In genomic region chr19:38304866-38305429, GRCh38 we compare ENCODE assay signal across 1 cellular context.
A peak's percentile ranks its signal among the peaks of the same experiment; 100 is the strongest.
TF ChIP-seq lines count a peak whose summit lies in the region.

No MANE protein-coding gene starts in this region.

TF ChIP-seq in K562, 482 proteins besides CTCF, POLR2A, EP300 and RAD21 (continued from another document and continues in another):
- TF ChIP-seq MGA (IDR thresholded peaks at IDR 0.05), result no peak
- no peak for TF ChIP-seq CBFB (CRISPR knock-in tag; IDR thresholded peaks at IDR 0.05)
- no peak for TF ChIP-seq ZNF586 (CRISPR knock-in tag; conservative IDR thresholded peaks at IDR 0.05)
- no peak for TF ChIP-seq BRD9 (IDR thresholded peaks at IDR 0.05; ENCODE audit: low read depth, partially characterized antibody)
- TF ChIP-seq BRD4 (IDR thresholded peaks at IDR 0.05), result no peak
- no peak; the same call in 1 of the 2 replicates for TF ChIP-seq MAX (CRISPR knock-in tag; IDR thresholded peaks at IDR 0.05)
- no peak for TF ChIP-seq NR2F6 (CRISPR knock-in tag; IDR thresholded peaks at IDR 0.05)
- TF ChIP-seq MAFG (tag; conservative IDR thresholded peaks at IDR 0.05), result no peak
- TF ChIP-seq CHD2 (IDR thresholded peaks at IDR 0.05; ENCODE audit: low read depth, low read length), result no peak; the same call in 1 of the 2 replicates
- TF ChIP-seq, protein P1, sequence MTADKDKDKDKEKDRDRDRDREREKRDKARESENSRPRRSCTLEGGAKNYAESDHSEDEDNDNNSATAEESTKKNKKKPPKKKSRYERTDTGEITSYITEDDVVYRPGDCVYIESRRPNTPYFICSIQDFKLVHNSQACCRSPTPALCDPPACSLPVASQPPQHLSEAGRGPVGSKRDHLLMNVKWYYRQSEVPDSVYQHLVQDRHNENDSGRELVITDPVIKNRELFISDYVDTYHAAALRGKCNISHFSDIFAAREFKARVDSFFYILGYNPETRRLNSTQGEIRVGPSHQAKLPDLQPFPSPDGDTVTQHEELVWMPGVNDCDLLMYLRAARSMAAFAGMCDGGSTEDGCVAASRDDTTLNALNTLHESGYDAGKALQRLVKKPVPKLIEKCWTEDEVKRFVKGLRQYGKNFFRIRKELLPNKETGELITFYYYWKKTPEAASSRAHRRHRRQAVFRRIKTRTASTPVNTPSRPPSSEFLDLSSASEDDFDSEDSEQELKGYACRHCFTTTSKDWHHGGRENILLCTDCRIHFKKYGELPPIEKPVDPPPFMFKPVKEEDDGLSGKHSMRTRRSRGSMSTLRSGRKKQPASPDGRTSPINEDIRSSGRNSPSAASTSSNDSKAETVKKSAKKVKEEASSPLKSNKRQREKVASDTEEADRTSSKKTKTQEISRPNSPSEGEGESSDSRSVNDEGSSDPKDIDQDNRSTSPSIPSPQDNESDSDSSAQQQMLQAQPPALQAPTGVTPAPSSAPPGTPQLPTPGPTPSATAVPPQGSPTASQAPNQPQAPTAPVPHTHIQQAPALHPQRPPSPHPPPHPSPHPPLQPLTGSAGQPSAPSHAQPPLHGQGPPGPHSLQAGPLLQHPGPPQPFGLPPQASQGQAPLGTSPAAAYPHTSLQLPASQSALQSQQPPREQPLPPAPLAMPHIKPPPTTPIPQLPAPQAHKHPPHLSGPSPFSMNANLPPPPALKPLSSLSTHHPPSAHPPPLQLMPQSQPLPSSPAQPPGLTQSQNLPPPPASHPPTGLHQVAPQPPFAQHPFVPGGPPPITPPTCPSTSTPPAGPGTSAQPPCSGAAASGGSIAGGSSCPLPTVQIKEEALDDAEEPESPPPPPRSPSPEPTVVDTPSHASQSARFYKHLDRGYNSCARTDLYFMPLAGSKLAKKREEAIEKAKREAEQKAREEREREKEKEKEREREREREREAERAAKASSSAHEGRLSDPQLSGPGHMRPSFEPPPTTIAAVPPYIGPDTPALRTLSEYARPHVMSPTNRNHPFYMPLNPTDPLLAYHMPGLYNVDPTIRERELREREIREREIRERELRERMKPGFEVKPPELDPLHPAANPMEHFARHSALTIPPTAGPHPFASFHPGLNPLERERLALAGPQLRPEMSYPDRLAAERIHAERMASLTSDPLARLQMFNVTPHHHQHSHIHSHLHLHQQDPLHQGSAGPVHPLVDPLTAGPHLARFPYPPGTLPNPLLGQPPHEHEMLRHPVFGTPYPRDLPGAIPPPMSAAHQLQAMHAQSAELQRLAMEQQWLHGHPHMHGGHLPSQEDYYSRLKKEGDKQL (CRISPR knock-in tag; IDR thresholded peaks at IDR 0.05; ENCODE audit: borderline replicate concordance), result no peak
- no peak for TF ChIP-seq HNRNPL (IDR thresholded peaks at IDR 0.05; ENCODE audit: low read depth, low read length)
- TF ChIP-seq, protein P2, sequence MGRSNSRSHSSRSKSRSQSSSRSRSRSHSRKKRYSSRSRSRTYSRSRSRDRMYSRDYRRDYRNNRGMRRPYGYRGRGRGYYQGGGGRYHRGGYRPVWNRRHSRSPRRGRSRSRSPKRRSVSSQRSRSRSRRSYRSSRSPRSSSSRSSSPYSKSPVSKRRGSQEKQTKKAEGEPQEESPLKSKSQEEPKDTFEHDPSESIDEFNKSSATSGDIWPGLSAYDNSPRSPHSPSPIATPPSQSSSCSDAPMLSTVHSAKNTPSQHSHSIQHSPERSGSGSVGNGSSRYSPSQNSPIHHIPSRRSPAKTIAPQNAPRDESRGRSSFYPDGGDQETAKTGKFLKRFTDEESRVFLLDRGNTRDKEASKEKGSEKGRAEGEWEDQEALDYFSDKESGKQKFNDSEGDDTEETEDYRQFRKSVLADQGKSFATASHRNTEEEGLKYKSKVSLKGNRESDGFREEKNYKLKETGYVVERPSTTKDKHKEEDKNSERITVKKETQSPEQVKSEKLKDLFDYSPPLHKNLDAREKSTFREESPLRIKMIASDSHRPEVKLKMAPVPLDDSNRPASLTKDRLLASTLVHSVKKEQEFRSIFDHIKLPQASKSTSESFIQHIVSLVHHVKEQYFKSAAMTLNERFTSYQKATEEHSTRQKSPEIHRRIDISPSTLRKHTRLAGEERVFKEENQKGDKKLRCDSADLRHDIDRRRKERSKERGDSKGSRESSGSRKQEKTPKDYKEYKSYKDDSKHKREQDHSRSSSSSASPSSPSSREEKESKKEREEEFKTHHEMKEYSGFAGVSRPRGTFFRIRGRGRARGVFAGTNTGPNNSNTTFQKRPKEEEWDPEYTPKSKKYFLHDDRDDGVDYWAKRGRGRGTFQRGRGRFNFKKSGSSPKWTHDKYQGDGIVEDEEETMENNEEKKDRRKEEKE (IDR thresholded peaks at IDR 0.05; ENCODE audit: borderline replicate concordance in 1 of 2, control insufficient read depth in 1 of 2, low read depth in 2 of 2, low read length in 1 of 2), result no peak
- no peak for TF ChIP-seq BRF1 (IDR thresholded peaks at IDR 0.05; ENCODE audit: borderline replicate concordance, extremely low read depth, insufficient read length)
- TF ChIP-seq, protein P3, sequence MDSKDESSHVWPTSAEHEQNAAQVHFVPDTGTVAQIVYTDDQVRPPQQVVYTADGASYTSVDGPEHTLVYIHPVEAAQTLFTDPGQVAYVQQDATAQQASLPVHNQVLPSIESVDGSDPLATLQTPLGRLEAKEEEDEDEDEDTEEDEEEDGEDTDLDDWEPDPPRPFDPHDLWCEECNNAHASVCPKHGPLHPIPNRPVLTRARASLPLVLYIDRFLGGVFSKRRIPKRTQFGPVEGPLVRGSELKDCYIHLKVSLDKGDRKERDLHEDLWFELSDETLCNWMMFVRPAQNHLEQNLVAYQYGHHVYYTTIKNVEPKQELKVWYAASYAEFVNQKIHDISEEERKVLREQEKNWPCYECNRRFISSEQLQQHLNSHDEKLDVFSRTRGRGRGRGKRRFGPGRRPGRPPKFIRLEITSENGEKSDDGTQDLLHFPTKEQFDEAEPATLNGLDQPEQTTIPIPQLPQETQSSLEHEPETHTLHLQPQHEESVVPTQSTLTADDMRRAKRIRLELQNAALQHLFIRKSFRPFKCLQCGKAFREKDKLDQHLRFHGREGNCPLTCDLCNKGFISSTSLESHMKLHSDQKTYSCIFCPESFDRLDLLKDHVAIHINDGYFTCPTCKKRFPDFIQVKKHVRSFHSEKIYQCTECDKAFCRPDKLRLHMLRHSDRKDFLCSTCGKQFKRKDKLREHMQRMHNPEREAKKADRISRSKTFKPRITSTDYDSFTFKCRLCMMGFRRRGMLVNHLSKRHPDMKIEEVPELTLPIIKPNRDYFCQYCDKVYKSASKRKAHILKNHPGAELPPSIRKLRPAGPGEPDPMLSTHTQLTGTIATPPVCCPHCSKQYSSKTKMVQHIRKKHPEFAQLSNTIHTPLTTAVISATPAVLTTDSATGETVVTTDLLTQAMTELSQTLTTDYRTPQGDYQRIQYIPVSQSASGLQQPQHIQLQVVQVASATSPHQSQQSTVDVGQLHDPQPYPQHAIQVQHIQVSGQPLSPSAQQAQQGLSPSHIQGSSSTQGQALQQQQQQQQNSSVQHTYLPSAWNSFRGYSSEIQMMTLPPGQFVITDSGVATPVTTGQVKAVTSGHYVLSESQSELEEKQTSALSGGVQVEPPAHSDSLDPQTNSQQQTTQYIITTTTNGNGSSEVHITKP (IDR thresholded peaks at IDR 0.05; ENCODE audit: partially characterized antibody), result peak; percentile 8
- peak; percentile 41; the same call in 1 of the 2 replicates for TF ChIP-seq SMAD4 (CRISPR knock-in tag; conservative IDR thresholded peaks at IDR 0.05)
- TF ChIP-seq, protein P4, sequence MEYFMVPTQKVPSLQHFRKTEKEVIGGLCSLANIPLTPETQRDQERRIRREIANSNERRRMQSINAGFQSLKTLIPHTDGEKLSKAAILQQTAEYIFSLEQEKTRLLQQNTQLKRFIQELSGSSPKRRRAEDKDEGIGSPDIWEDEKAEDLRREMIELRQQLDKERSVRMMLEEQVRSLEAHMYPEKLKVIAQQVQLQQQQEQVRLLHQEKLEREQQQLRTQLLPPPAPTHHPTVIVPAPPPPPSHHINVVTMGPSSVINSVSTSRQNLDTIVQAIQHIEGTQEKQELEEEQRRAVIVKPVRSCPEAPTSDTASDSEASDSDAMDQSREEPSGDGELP (CRISPR knock-in tag; IDR thresholded peaks at IDR 0.05; ENCODE audit: borderline replicate concordance), result peak; percentile 100
- TF ChIP-seq KAT2B (IDR thresholded peaks at IDR 0.05; ENCODE audit: low read depth, low read length), result no peak
- TF ChIP-seq MCM2 (IDR thresholded peaks at IDR 0.05; ENCODE audit: low read depth), result no peak
- TF ChIP-seq ZNF41 (CRISPR knock-in tag; conservative IDR thresholded peaks at IDR 0.05), result no peak
- TF ChIP-seq GABPB1 (CRISPR knock-in tag; IDR thresholded peaks at IDR 0.05), result no peak; the same call in 1 of the 2 replicates
- no peak for TF ChIP-seq SETDB1 (IDR thresholded peaks at IDR 0.05; ENCODE audit: low read length)
